22 cellular contexts compared by ENCODE assay signal in genomic region chr4:40648742-40649281, GRCh38. TPM values are rescaled to one million over a fixed set of nuclear protein-coding genes. Genes with fewer than 3 reads are reported as not detected.
DNase-seq lines count a peak whose midpoint lies in the region; ATAC-seq and TF ChIP-seq lines count a peak whose summit lies in the region.
"Had no signal": no experiment of that assay in that cellular context is flagged by ENCODE, and none has a peak within 500 bp of the region (broad histone marks: within the 10 kb centered on the region; RNA-seq: fewer than 3 reads in every experiment).

No MANE protein-coding gene starts in this region.

- no peaks in the 10 kb centered on the region for H3K36me3 Mint-ChIP-seq in HFFc6 (ENCODE audit: low read depth)
- H3K36me3 Mint-ChIP-seq: CD8-positive, alpha-beta memory T cell; IgD-negative memory B cell; naive thymus-derived CD8-positive, alpha-beta T cell had no signal

- ATAC-seq in left ventricle myocardium superior (peak; percentile 48), sciatic nerve (peak; percentile 34), HG02852 (IDR thresholded peaks at IDR 0.05; ENCODE audit: unreplicated experiment) (no peak)
- ATAC-seq: naive thymus-derived CD8-positive, alpha-beta T cell had no signal

- peaks cover 10% of the 10 kb centered on the region; the same call in 1 of the 2 replicates for H3K4me1 Mint-ChIP-seq in HFFc6 (ENCODE audit: low read depth)
- H3K4me1 Mint-ChIP-seq: activated CD4-positive, alpha-beta T cell treated with anti-CD3 and anti-CD28 coated beads, Interleukin-2, amount 10 ng/mL, durations not matched to agents 7 days and 5 days; CD8-positive, alpha-beta memory T cell; IgD-negative memory B cell had no signal

- no peak overlapping the region for H3K4me3 Mint-ChIP-seq in HFFc6
- H3K4me3 Mint-ChIP-seq: activated CD4-positive, alpha-beta T cell treated with anti-CD3 and anti-CD28 coated beads, Interleukin-2, amount 10 ng/mL, durations not matched to agents 7 days and 5 days; CD8-positive, alpha-beta memory T cell; IgD-negative memory B cell; naive thymus-derived CD8-positive, alpha-beta T cell had no signal

- no peak for TF ChIP-seq CTCF in HFFc6 (IDR thresholded peaks at IDR 0.05)

- DNase-seq in ELF-1 (ENCODE audit: low read depth, low spot score), result peak; percentile 53
- DNase-seq in SK-MEL-5 (ENCODE audit: low read depth, low spot score), result peak; percentile 17
- DNase-seq in left ventricle myocardium superior, result no peak
- DNase-seq in sciatic nerve (ENCODE audit: low spot score), result no peak
- no peak for DNase-seq in HFFc6
- no peak for DNase-seq in GM03348 (ENCODE audit: low spot score)
- no peak for DNase-seq in cortex of kidney (lab: John Stamatoyannopoulos, UW)
- DNase-seq: activated CD4-positive, alpha-beta T cell treated with anti-CD3 and anti-CD28 coated beads, Interleukin-2, amount 10 ng/mL, durations not matched to agents 7 days and 5 days; activated CD8-positive, alpha-beta memory T cell treated with anti-CD3 and anti-CD28 coated beads, Interleukin-2, amount 50 U/mL, for 48 hours; activated naive CD4-positive, alpha-beta T cell; CD8-positive, alpha-beta memory T cell; foreskin melanocyte; mammary epithelial cell; naive thymus-derived CD8-positive, alpha-beta T cell; NCI-H2029; NCI-H510A treated with DMSO at 0.1 percent for 48 hours; stimulated activated naive CD4-positive, alpha-beta T cell; uterus had no signal

- intact Hi-C loops in left ventricle myocardium superior (cut with micrococcal nuclease), result no loop called here
- intact Hi-C loops in sciatic nerve (cut with DNase I), result no loop called here

- H3K27ac Mint-ChIP-seq in HFFc6, result no peak overlapping the region
- H3K27ac Mint-ChIP-seq: activated CD4-positive, alpha-beta T cell treated with anti-CD3 and anti-CD28 coated beads, Interleukin-2, amount 10 ng/mL, durations not matched to agents 7 days and 5 days; CD8-positive, alpha-beta memory T cell; IgD-negative memory B cell; naive thymus-derived CD8-positive, alpha-beta T cell; progenitor cell of endocrine pancreas had no signal

- H3K9me3 Mint-ChIP-seq in HFFc6, result no peaks in the 10 kb centered on the region
- H3K9me3 Mint-ChIP-seq: activated CD4-positive, alpha-beta T cell treated with anti-CD3 and anti-CD28 coated beads, Interleukin-2, amount 10 ng/mL, durations not matched to agents 7 days and 5 days; CD8-positive, alpha-beta memory T cell; IgD-negative memory B cell; naive thymus-derived CD8-positive, alpha-beta T cell had no signal

- H3K27me3 Mint-ChIP-seq in HFFc6 (ENCODE audit: insufficient read depth), result peaks cover 5% of the 10 kb centered on the region
- H3K27me3 Mint-ChIP-seq: activated CD4-positive, alpha-beta T cell treated with anti-CD3 and anti-CD28 coated beads, Interleukin-2, amount 10 ng/mL, durations not matched to agents 7 days and 5 days; IgD-negative memory B cell; progenitor cell of endocrine pancreas had no signal

- in situ Hi-C loops in SK-MEL-5 (cut with HindIII; ENCODE audit: low pct_unique_long_range_greater_than_20kb, low sequenced_read_pairs), result no loop called here

RNA-seq across cellular contexts. Expression of gene RBM47, which starts 19.1 kb away (rescaled TPM):
- 7.2 and 7.5 TPM in 2 replicates for total RNA-seq in SK-MEL-5 (2014; rRNA removed; shearing (Covaris generic))
- polyA plus RNA-seq in SK-MEL-5 (2015; cell fraction: cytosol; rRNA removed), result 15.4 and 20.9 TPM in 2 replicates
- polyA plus RNA-seq in SK-MEL-5 (2015; cell fraction: nucleus; rRNA removed), result 4.7 and 6.1 TPM in 2 replicates
- total RNA-seq in left ventricle myocardium superior (2.9 TPM), sciatic nerve (21.0 TPM)
- total RNA-seq in HFFc6 (2021; fragmentation: NEBNext Ultra II Directional; extraction: Animal tissue kit (Norgen Biotek cat#: 25700)), result 1 to 10 TPM in 5 of 6 experiments, under 1 TPM in 1; 0.95 to 1.5 (median 1.4) TPM
- total RNA-seq: endothelial cell of umbilical vein had no signal
- polyA plus RNA-seq: CD8-positive, alpha-beta memory T cell; endothelial cell of umbilical vein had no signal

Comparison
In these comparisons a context has a peak if more than half of its experiments do, and no peak if none do; other contexts are left out.
1. DNase-seq: peak in ELF-1 (single experiment) and SK-MEL-5 (single experiment); none in left ventricle myocardium superior (single experiment), sciatic nerve (single experiment), HFFc6 (single experiment), GM03348 (single experiment) and cortex of kidney (single experiment).